Comparison of ENCODE assay signal across 8 cellular contexts in the genomic region with DNA sequence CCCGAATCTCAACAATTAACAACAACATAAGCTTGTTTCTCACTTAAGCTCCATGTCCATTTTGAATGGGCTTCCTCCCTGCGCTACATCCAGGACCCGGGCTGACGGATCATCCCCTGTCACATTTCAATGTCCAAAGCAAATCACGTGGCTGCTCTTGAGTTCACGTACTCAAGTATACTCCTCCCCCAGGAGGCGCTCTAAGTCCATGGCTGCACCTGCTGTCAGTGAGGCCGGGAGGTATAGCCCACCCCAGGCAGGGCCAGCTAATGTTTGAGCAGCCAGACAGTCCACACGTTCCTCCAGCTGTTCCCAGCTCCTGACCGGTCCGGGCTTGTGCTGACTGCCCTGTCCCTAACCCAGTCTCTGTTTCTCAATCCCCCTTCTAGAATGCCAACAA.
DNase-seq lines count a peak whose midpoint lies in the region; ATAC-seq and TF ChIP-seq lines count a peak whose summit lies in the region.

No MANE protein-coding gene starts in this region.

- H3K36me3 Mint-ChIP-seq in Caco-2 (ENCODE audit: insufficient read depth, unreplicated experiment) = no peaks in the 10 kb centered on the region

- TF ChIP-seq CTCF in Caco-2 (IDR thresholded peaks at IDR 0.05; ENCODE audit: insufficient read depth in 1 of 2, low read depth in 1 of 2, low read length in 1 of 2, severe bottlenecking in 1 of 2, unreplicated experiment in 1 of 2) (peak; percentile 39 to 43), OCI-LY1 (IDR thresholded peaks at IDR 0.05; ENCODE audit: low read length) (peak; percentile 60), colonic mucosa (IDR thresholded peaks at IDR 0.05) (no peak)

- no peaks in the 10 kb centered on the region for H3K4me1 Mint-ChIP-seq in Caco-2 (ENCODE audit: low read depth, unreplicated experiment)

- no peaks in the 10 kb centered on the region for H3K9me3 ChIP-seq in Caco-2
- no peaks in the 10 kb centered on the region for H3K9me3 ChIP-seq in HAP-1
- no peaks in the 10 kb centered on the region for H3K9me3 ChIP-seq in OCI-LY1 (ENCODE audit: low read length)
- H3K9me3 ChIP-seq in colonic mucosa = no peaks in the 10 kb centered on the region

- in situ Hi-C loops in HAP-1 (cut with MboI; ENCODE audit: low sequenced_read_pairs) = loop anchor here (10.0 kb wide), 1 partner anchor 190 kb away; no protein-coding TSS in a partner anchor

- peak; percentile 48 to 63 for DNase-seq in Caco-2
- DNase-seq in HAP-1 (ENCODE audit: low spot score in 2 of 2) = peak; percentile 41 to 78
- DNase-seq in colonic mucosa = peak; percentile 22
- DNase-seq in stimulated activated CD4-positive, alpha-beta T cell treated with anti-CD3 and anti-CD28 coated beads, Interleukin-1b, Interleukin-23, amount 100 ng/mL, for 48 hours = peak; percentile 49
- DNase-seq in globus pallidus (ENCODE audit: low spot score) = no peak

- no peak overlapping the region for H3K4me3 ChIP-seq in Caco-2 (ENCODE audit: low read depth, low read length)
- no peak overlapping the region for H3K4me3 ChIP-seq in HAP-1
- H3K4me3 ChIP-seq in OCI-LY1 (ENCODE audit: low read depth, low read length, poor library complexity, severe bottlenecking) = no peak overlapping the region
- no peak overlapping the region for H3K4me3 ChIP-seq in colonic mucosa

- H3F3A ChIP-seq in OCI-LY1 (ENCODE audit: insufficient read depth, low read length) = no peaks in the 10 kb centered on the region

- intact Hi-C loops in Caco-2 (cut with micrococcal nuclease; ENCODE audit: unreplicated experiment) = no loop called here
- intact Hi-C loops in colonic mucosa (cut with DNase I) = no loop called here

- CTCF ChIA-PET in Caco-2 (lab: Charles Lee) = interaction anchor here (0.5 kb wide), 1 partner anchor 45 kb away, joined by 3 read pairs; no protein-coding TSS in a partner anchor

- H3K79me2 ChIP-seq in OCI-LY1 (ENCODE audit: insufficient read depth, low read length) = no peaks in the 10 kb centered on the region

- H3K27ac ChIP-seq in OCI-LY1 (ENCODE audit: low read depth, low read length, poor library complexity, severe bottlenecking) = no peak overlapping the region
- no peak overlapping the region for H3K27ac ChIP-seq in colonic mucosa

- H2AFZ ChIP-seq in OCI-LY1 (ENCODE audit: low read length) = no peak overlapping the region

- H4K20me1 ChIP-seq in OCI-LY1 (ENCODE audit: insufficient read depth, low read length) = no peaks in the 10 kb centered on the region

- H3K4me3 Mint-ChIP-seq in Caco-2 (ENCODE audit: unreplicated experiment) = no peak overlapping the region

- H3K27me3 ChIP-seq in Caco-2 (replicated peaks; ENCODE audit: control insufficient read depth, insufficient read depth, low read length) (0 out of 2 replicates have a peak, but pooled peaks cover 1% of the 10 kb centered on the region), HAP-1 (ENCODE audit: low read depth) (0 out of 2 replicates have a peak, but pooled peaks cover 6% of the 10 kb centered on the region), OCI-LY1 (ENCODE audit: insufficient read depth, low read length) (no peaks in the 10 kb centered on the region), colonic mucosa (no peaks in the 10 kb centered on the region)

- H3K9me2 ChIP-seq in OCI-LY1 (ENCODE audit: low read depth, low read length) = no peaks in the 10 kb centered on the region

- POLR2A ChIA-PET in Caco-2 (lab: Charles Lee) = no interaction called here

- H3K9ac ChIP-seq in OCI-LY1 (ENCODE audit: low read length) = no peak overlapping the region
- H3K9ac ChIP-seq in colonic mucosa (ENCODE audit: low read depth in 2 of 2, low read length in 2 of 2) = no peak overlapping the region

- ATAC-seq in GM21447 (IDR thresholded peaks at IDR 0.05; ENCODE audit: unreplicated experiment) = no peak
- ATAC-seq in HG02852 (IDR thresholded peaks at IDR 0.05; ENCODE audit: unreplicated experiment) = no peak

- H3K27me3 Mint-ChIP-seq in Caco-2 (ENCODE audit: insufficient read depth, unreplicated experiment) = peaks cover 18% of the 10 kb centered on the region

- H3K36me3 ChIP-seq in Caco-2 (ENCODE audit: control insufficient read depth, insufficient read depth, low read length) (no peaks in the 10 kb centered on the region), HAP-1 (replicated peaks) (no peaks in the 10 kb centered on the region), OCI-LY1 (ENCODE audit: insufficient read depth, low read length) (no peaks in the 10 kb centered on the region), colonic mucosa (no peaks in the 10 kb centered on the region)

- H3K4me1 ChIP-seq in Caco-2 = no peaks in the 10 kb centered on the region
- no peaks in the 10 kb centered on the region; the same call in 1 of the 2 replicates for H3K4me1 ChIP-seq in HAP-1
- H3K4me1 ChIP-seq in OCI-LY1 (ENCODE audit: insufficient read depth, low read length, severe bottlenecking) = no peaks in the 10 kb centered on the region
- H3K4me1 ChIP-seq in colonic mucosa = no peaks in the 10 kb centered on the region

- BruUV-seq in Caco-2 (replicated peaks; lab: Mats Ljungman, UMichigan) = no TSS peak

- no peak overlapping the region for H3K27ac Mint-ChIP-seq in Caco-2 (ENCODE audit: unreplicated experiment)

- H3K9me3 Mint-ChIP-seq in Caco-2 (ENCODE audit: unreplicated experiment) = no peaks in the 10 kb centered on the region

- H3K4me2 ChIP-seq in OCI-LY1 (ENCODE audit: low read length) = no peak overlapping the region
